Comparison of ENCODE assay signal across 8 cellular contexts in the genomic region with DNA sequence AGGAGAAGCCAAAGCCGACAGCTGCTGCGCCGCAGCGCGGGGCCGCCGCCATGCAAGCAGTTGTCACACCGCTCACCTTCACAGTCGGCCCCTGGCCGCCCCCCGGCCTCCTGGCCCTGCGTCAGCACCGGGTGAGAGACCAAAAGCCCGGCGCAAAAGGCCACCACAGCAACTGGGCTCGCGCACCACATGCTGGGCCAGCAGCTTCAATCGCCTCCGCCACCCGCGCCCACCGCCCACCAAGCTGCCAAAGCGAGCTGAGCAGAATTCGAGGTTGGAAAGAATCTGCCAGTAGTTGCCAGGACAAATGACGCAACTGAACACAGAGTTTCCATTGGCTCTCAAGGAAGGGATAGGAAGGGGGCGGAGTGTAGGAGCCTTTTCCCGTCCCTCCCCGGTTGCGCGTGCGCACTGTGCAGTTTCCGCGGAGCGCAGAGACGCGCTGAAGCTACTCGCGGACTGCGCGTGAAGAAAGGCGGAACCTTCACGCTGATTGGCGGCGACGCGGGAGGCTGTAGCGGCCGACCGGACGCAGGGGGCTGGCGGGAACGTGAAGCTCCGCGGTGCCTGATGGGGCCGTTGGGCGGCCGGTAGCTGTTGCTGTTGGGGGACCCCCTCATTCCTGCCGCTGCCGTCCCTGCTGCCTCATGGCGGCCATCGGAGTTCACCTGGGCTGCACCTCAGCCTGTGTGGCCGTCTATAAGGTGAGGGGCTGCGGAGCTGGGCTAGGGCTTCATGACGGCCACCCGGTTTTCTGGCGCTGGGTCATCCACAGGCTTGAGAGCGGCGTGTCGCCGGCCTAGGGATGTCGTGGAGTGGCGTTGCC. TPM values are rescaled to one million over a fixed set of nuclear protein-coding genes. Genes with fewer than 3 reads are reported as not detected.
A peak's percentile ranks its signal among the peaks of the same experiment; 100 is the strongest.
DNase-seq lines count a peak whose midpoint lies in the region; ATAC-seq and TF ChIP-seq lines count a peak whose summit lies in the region.

CDNF (minus strand) TSS at position 282 of the 826 bp plus-strand sequence; CDS start at position 191, 91 bp downstream.
A gene with protein sequence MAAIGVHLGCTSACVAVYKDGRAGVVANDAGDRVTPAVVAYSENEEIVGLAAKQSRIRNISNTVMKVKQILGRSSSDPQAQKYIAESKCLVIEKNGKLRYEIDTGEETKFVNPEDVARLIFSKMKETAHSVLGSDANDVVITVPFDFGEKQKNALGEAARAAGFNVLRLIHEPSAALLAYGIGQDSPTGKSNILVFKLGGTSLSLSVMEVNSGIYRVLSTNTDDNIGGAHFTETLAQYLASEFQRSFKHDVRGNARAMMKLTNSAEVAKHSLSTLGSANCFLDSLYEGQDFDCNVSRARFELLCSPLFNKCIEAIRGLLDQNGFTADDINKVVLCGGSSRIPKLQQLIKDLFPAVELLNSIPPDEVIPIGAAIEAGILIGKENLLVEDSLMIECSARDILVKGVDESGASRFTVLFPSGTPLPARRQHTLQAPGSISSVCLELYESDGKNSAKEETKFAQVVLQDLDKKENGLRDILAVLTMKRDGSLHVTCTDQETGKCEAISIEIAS (plus strand): TSS at position 551 of the 826 bp plus-strand sequence. CDS start 97 bp downstream, at position 648.
MSANTD7 (plus strand) TSS at position 551 of the 826 bp plus-strand sequence. CDS start 3,979 bp downstream, outside the sequence.

- H3K79me2 ChIP-seq in KMS-11 (ENCODE audit: insufficient read depth, low read depth) = peaks cover 36% of the 10 kb centered on the region

- no peak for TF ChIP-seq CTCF in KMS-11 (conservative IDR thresholded peaks at IDR 0.05; ENCODE audit: low read depth, low read length)
- TF ChIP-seq CTCF in Peyer's patch (IDR thresholded peaks at IDR 0.05) = peak in 3 of 6 experiments; percentile 7 to 19 (median 13)

- 0 to 1% methylated on average over 66 to 72 of the region's 72 CpGs for WGBS in esophagus, 2 donors

- H3K4me3 ChIP-seq in KMS-11 (IDR thresholded peaks at IDR 0.05; ENCODE audit: insufficient read depth, low read depth, low read length) (peak within 1 kb of the TSS; percentile 63), Peyer's patch (peak within 1 kb of the TSS; percentile 72 to 97 (median 86)), esophagus (ENCODE audit: low read depth in 1 of 2, low read length in 2 of 2) (peak within 1 kb of the TSS; percentile 99), mucosa of stomach (ENCODE audit: low read length) (peak within 1 kb of the TSS; percentile 82)

- peak within 1 kb of the TSS; percentile 98 for H3K4me2 ChIP-seq in KMS-11

- H3K27me3 ChIP-seq in KMS-11 (ENCODE audit: insufficient read depth, low read depth) = no peaks in the 10 kb centered on the region
- no peaks in the 10 kb centered on the region for H3K27me3 ChIP-seq in Peyer's patch
- no peaks in the 10 kb centered on the region for H3K27me3 ChIP-seq in esophagus (ENCODE audit: control insufficient read depth in 1 of 2, insufficient read depth in 2 of 2, low read length in 2 of 2)
- no peaks in the 10 kb centered on the region for H3K27me3 ChIP-seq in mucosa of stomach (ENCODE audit: control insufficient read depth, insufficient read depth, low read length)

- H4K20me1 ChIP-seq in KMS-11 (ENCODE audit: insufficient read depth) = no peaks in the 10 kb centered on the region

- peak; percentile 100 for DNase-seq in DMS53 treated with DMSO at 0.1 percent for 48 hours (lab: John Stamatoyannopoulos, UW; ENCODE audit: unreplicated experiment)
- DNase-seq in Peyer's patch = peak; percentile 96 to 100 (median 99)
- peak; percentile 99 for DNase-seq in activated T-cell treated with anti-CD3 and anti-CD28 coated beads, Interleukin-2, amount 50 U/mL, for 48 hours
- DNase-seq in stimulated activated CD8-positive, alpha-beta memory T cell treated with anti-CD3 and anti-CD28 coated beads, Interleukin-7, amount 100 ng/mL, for 1 hour (ENCODE audit: low read depth in 2 of 2) = peak; percentile 99

- H3K4me1 ChIP-seq in KMS-11 (ENCODE audit: low read depth, poor library complexity, severe bottlenecking) (peaks cover 19% of the 10 kb centered on the region), Peyer's patch (peaks cover 0 to 19% (median 3%) of the 10 kb centered on the region in 4 donors), esophagus (ENCODE audit: control insufficient read depth in 2 of 2, insufficient read depth in 2 of 2, low read length in 1 of 2) (no peaks in the 10 kb centered on the region), mucosa of stomach (ENCODE audit: control insufficient read depth, insufficient read depth, low read length) (peaks cover 14% of the 10 kb centered on the region)

- ATAC-seq in GM21737 (IDR thresholded peaks at IDR 0.05; ENCODE audit: unreplicated experiment) = peak; percentile 89

- no peaks in the 10 kb centered on the region; the same call in 1 of the 2 replicates for H3K36me3 ChIP-seq in KMS-11 (ENCODE audit: insufficient read depth)
- peaks cover 0 to 20% (median 0%) of the 10 kb centered on the region in 3 donors for H3K36me3 ChIP-seq in Peyer's patch
- H3K36me3 ChIP-seq in esophagus (ENCODE audit: control insufficient read depth in 2 of 2, insufficient read depth in 2 of 2, low read length in 1 of 2) = peaks cover 7 to 12% of the 10 kb centered on the region in 2 donors
- peaks cover 11% of the 10 kb centered on the region for H3K36me3 ChIP-seq in mucosa of stomach (ENCODE audit: control insufficient read depth, insufficient read depth, low read length)

- H3K9ac ChIP-seq in KMS-11 = peak within 1 kb of the TSS; percentile 95
- peak within 1 kb of the TSS; percentile 94 for H3K9ac ChIP-seq in mucosa of stomach (ENCODE audit: low read length)

- peak; percentile 66 to 68 for TF ChIP-seq POLR2A in Peyer's patch (IDR thresholded peaks at IDR 0.05)

- H3K27ac ChIP-seq in KMS-11 (peak within 1 kb of the TSS; percentile 79), Peyer's patch (peak within 1 kb of the TSS; percentile 83 to 93 (median 92)), esophagus (ENCODE audit: low read depth in 2 of 2, low read length in 1 of 2) (peak within 1 kb of the TSS; percentile 94 to 97)

- H3K9me3 ChIP-seq in Peyer's patch (no peaks in the 10 kb centered on the region), esophagus (ENCODE audit: control insufficient read depth in 2 of 2, insufficient read depth in 1 of 2, low read depth in 1 of 2, low read length in 1 of 2) (no peaks in the 10 kb centered on the region), mucosa of stomach (ENCODE audit: control insufficient read depth, low read length) (no peaks in the 10 kb centered on the region)

- H2AFZ ChIP-seq in KMS-11 (ENCODE audit: low read depth) = peak within 1 kb of the TSS; percentile 85

RNA-seq across cellular contexts. Expression of gene CDNF, which starts in this region (rescaled TPM):
- 1 to 10 TPM in 3 of 4 donors, not detected in 1; 3.1 to 6.7 (median 4.0) TPM for total RNA-seq in Peyer's patch
- polyA plus RNA-seq in esophagus = under 1 TPM; 0.64 to 0.81 TPM

RNA-seq across cellular contexts. Expression of the second gene that starts in this region (rescaled TPM):
- total RNA-seq in Peyer's patch = 10 to 100 TPM; 11.4 to 20.6 (median 12.0) TPM
- 10 to 100 TPM in 1 of 2 donors, 1 to 10 TPM in 1; 8.8 to 13.4 TPM for polyA plus RNA-seq in esophagus

RNA-seq across cellular contexts. Expression of gene MSANTD7, which starts in this region (rescaled TPM):
- total RNA-seq in Peyer's patch = 10 to 100 TPM in 3 of 4 donors, 1 to 10 TPM in 1; 9.1 to 12.8 (median 10.3) TPM
- polyA plus RNA-seq in esophagus = 1 to 10 TPM; 2.9 to 3.6 TPM

Comparison
In these comparisons a context has a peak if more than half of its experiments do, and no peak if none do; other contexts are left out.
1. Peak in every context shown above with its lines: DNase-seq, ATAC-seq, H3K4me3 ChIP-seq and H3K27ac ChIP-seq.